ENCODE assay signal across 11 cellular contexts in the genomic region with DNA sequence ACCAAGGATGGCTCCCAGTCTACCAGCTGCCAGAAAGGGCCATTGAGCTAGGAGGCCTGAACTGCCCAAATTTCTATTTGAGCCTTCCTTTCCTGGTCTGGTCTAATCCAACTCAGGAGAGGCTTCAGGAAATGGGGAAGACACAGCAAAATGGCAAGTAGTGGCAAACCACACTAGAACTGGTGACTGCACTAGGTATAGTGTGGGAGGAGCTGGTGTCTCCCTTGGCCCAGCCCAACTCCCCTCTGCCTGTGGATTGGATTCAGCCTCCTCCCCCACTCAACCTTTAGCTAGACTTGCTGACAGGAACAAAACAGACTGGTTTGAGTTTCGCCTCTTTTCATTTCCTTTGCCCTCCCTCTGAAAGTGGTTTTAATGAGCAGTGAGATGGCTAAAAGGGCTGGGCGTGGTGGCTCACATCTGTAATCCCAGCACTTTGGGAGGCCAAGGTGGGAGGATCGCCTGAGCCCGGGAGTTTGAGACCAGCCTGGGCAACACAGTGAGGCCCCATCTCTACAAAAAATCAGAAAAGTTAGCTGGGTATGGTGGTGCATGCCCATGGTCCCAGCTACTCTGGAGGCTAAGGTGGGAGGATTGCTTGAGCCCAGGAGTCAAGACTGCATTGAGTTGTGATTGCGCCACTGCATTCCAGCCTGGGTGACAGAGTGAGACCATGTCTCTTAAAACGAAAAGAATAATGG. TPM values are rescaled to one million over a fixed set of nuclear protein-coding genes. Genes with fewer than 3 reads are reported as not detected.
DNase-seq lines count a peak whose midpoint lies in the region; ATAC-seq, FAIRE-seq and TF ChIP-seq lines count a peak whose summit lies in the region.
"Had no signal": no experiment of that assay in that cellular context is flagged by ENCODE, and none has a peak within 500 bp of the region (broad histone marks: within the 10 kb centered on the region; RNA-seq: fewer than 3 reads in every experiment).

No MANE protein-coding gene starts in this region.

- no peak for TF ChIP-seq POLR2A in HepG2 (IDR thresholded peaks at IDR 0.05; ENCODE audit: insufficient read depth in 1 of 2, low read depth in 2 of 2, low read length in 2 of 2)
- no peak for TF ChIP-seq POLR2A in right lobe of liver (IDR thresholded peaks at IDR 0.05)

- H3K79me2 ChIP-seq in HepG2 (ENCODE audit: insufficient read depth, low read length): no peaks in the 10 kb centered on the region

- WGBS in HepG2 (ENCODE audit: low lambda C conversion rate): 90% methylated on average over 6 of the region's 6 CpGs
- 94% methylated on average over 5 of the region's 6 CpGs for WGBS in right lobe of liver (ENCODE audit: insufficient coverage, low coverage, low lambda C conversion rate, missing lambda C conversion rate)

- TF ChIP-seq CTCF in HepG2 (CRISPR knock-in tag; IDR thresholded peaks at IDR 0.05) (no peak), right lobe of liver (IDR thresholded peaks at IDR 0.05) (no peak)

- no peak overlapping the region for H3K27ac ChIP-seq in HepG2 (ENCODE audit: extremely low read length, insufficient read depth, low read length)
- no peak overlapping the region for H3K27ac ChIP-seq in right lobe of liver

- POLR2A ChIA-PET in HepG2 (lab: Yijun Ruan, JAX): interaction anchor here (0.8 to 7.5 kb wide), 6 partner anchors 13 to 256 kb away, joined by 3 to 55 read pairs (median 6); a partner anchor contains a TSS

- ATAC-seq in HepG2 (no peak), right lobe of liver (no peak), left colon (peak; percentile 13)

- peak overlapping the region; percentile 18 for H3K4me3 Mint-ChIP-seq in activated naive CD4-positive, alpha-beta T cell treated with anti-CD3 and anti-CD28 coated beads, Interleukin-2, amount 10 ng/mL, durations not matched to agents 7 days and 5 days

- H3K36me3 ChIP-seq in HepG2 (replicated peaks in 1 of 2; ENCODE audit: control insufficient read depth in 1 of 2, insufficient read depth in 2 of 2, low read length in 2 of 2) (peaks cover 18 to 30% of the 10 kb centered on the region in 2 experiments), right lobe of liver (peaks cover 0 to 19% (median 7%) of the 10 kb centered on the region in 4 donors)

- no peak for TF ChIP-seq RAD21 in HepG2 (CRISPR knock-in tag; IDR thresholded peaks at IDR 0.05)

- TF ChIP-seq EP300 in HepG2 (IDR thresholded peaks at IDR 0.05; ENCODE audit: low read depth in 2 of 2, low read length in 2 of 2) (no peak), HepG2 (CRISPR knock-in tag; IDR thresholded peaks at IDR 0.05; ENCODE audit: borderline replicate concordance) (no peak)

- FAIRE-seq in HepG2 (lab: Jason Lieb, UNC): no peak
- FAIRE-seq: H54, keratinocyte had no signal

- H3K4me1 Mint-ChIP-seq in activated naive CD4-positive, alpha-beta T cell treated with anti-CD3 and anti-CD28 coated beads, Interleukin-2, amount 10 ng/mL, durations not matched to agents 7 days and 5 days: peaks cover 44% of the 10 kb centered on the region

- H3K9me3 ChIP-seq in HepG2 (ENCODE audit: low read length) (no peaks in the 10 kb centered on the region), right lobe of liver (no peaks in the 10 kb centered on the region)

- no peaks in the 10 kb centered on the region for H4K20me1 ChIP-seq in HepG2 (ENCODE audit: insufficient read depth, low read length)

- intact Hi-C loops in HepG2 (cut with micrococcal nuclease; ENCODE audit: unreplicated experiment): loop anchor here (2.0 to 10.0 kb wide), 4 partner anchors 39 to 182 kb away; no protein-coding TSS in a partner anchor
- intact Hi-C loops in right lobe of liver (cut with DNase I): loop anchor here in 1 of 2 donors (10.0 kb wide), 1 partner anchor 415 kb away; no protein-coding TSS in a partner anchor
- intact Hi-C loops in left colon (cut with DNase I, micrococcal nuclease): loop anchor here (5.0 to 10.0 kb wide), 3 partner anchors 82 to 415 kb away; no protein-coding TSS in a partner anchor

- no peaks in the 10 kb centered on the region for H3K9me3 Mint-ChIP-seq in activated naive CD4-positive, alpha-beta T cell treated with anti-CD3 and anti-CD28 coated beads, Interleukin-2, amount 10 ng/mL, durations not matched to agents 7 days and 5 days

- peaks cover 8% of the 10 kb centered on the region for H3K27me3 Mint-ChIP-seq in activated naive CD4-positive, alpha-beta T cell treated with anti-CD3 and anti-CD28 coated beads, Interleukin-2, amount 10 ng/mL, durations not matched to agents 7 days and 5 days

- H3K4me1 ChIP-seq in HepG2 (ENCODE audit: insufficient read depth, low read length) (peaks cover 79% of the 10 kb centered on the region), right lobe of liver (peaks cover 0 to 29% (median 3%) of the 10 kb centered on the region in 4 donors)

- H3K27ac Mint-ChIP-seq in activated naive CD4-positive, alpha-beta T cell treated with anti-CD3 and anti-CD28 coated beads, Interleukin-2, amount 10 ng/mL, durations not matched to agents 7 days and 5 days: peak overlapping the region; percentile 84

- BruUV-seq in HepG2 (replicated peaks; lab: Mats Ljungman, UMichigan): no TSS peak

- in situ Hi-C loops in HepG2 (cut with HindIII; ENCODE audit: extremely low pct_ligation_motif_present, low pct_unique_long_range_greater_than_20kb): loop anchor here (5.0 kb wide), 1 partner anchor 407 kb away; no protein-coding TSS in a partner anchor

- no peak overlapping the region for H2AFZ ChIP-seq in HepG2 (ENCODE audit: low read length)

- DNase-seq in HepG2 (ENCODE audit: low spot score) (no peak), right lobe of liver (no peak), left colon (no peak), ureter (ENCODE audit: low spot score) (peak; percentile 86), NCI-H82 treated with DMSO at 0.1 percent for 48 hours (lab: John Stamatoyannopoulos, UW; ENCODE audit: unreplicated experiment) (no peak), AML-193 (lab: John Stamatoyannopoulos, UW) (no peak), DMS79 (lab: John Stamatoyannopoulos, UW) (no peak)
- peak; percentile 64 for DNase-seq in activated naive CD4-positive, alpha-beta T cell treated with anti-CD3 and anti-CD28 coated beads, Interleukin-2, amount 10 ng/mL, durations not matched to agents 7 days and 5 days
- DNase-seq: NCI-H82 had no signal

- peaks cover 33% of the 10 kb centered on the region for H3K36me3 Mint-ChIP-seq in activated naive CD4-positive, alpha-beta T cell treated with anti-CD3 and anti-CD28 coated beads, Interleukin-2, amount 10 ng/mL, durations not matched to agents 7 days and 5 days

- H3K27me3 ChIP-seq in HepG2 (ENCODE audit: control insufficient read depth in 1 of 2, insufficient read depth in 2 of 2, low read length in 2 of 2) (peaks cover 0 to 11% of the 10 kb centered on the region in 2 experiments; a peak in 1 of 5 replicates), right lobe of liver (no peaks in the 10 kb centered on the region)

- H3K4me2 ChIP-seq in HepG2 (ENCODE audit: low read depth, low read length): no peak overlapping the region

- CTCF ChIA-PET in HepG2 (lab: Yijun Ruan, JAX; ENCODE audit: low intra/inter-chr PET ratio, low total read pairs): interaction anchor here (1.2 kb wide), 1 partner anchor 101 kb away, joined by 3 read pairs; no protein-coding TSS in a partner anchor
- CTCF ChIA-PET in activated naive CD4-positive, alpha-beta T cell treated with anti-CD3 and anti-CD28 coated beads, Interleukin-2, amount 10 ng/mL, durations not matched to agents 7 days and 5 days (lab: Charles Lee): interaction anchor here (0.7 to 3.3 kb wide), 12 partner anchors 9 to 409 kb away, joined by 3 to 11 read pairs (median 4); a partner anchor contains a TSS

- no peak overlapping the region for H3K4me3 ChIP-seq in HepG2 (replicated peaks in 1 of 3; ENCODE audit: insufficient read depth in 1 of 3, low read depth in 2 of 3, low read length in 3 of 3)
- H3K4me3 ChIP-seq in right lobe of liver: no peak overlapping the region

- H3K9ac ChIP-seq in HepG2 (ENCODE audit: insufficient read depth, low read depth, low read length): no peak overlapping the region

RNA-seq across cellular contexts. Expression of a gene that starts 17.5 kb away (rescaled TPM):
- 89.1 and 100 TPM in 2 replicates for total RNA-seq in HepG2 (2016; rRNA removed; fragmentation: Illumina TruSeq; extraction: Trizol)
- total RNA-seq in HepG2 (2016; cell fraction: cytosol; rRNA removed; fragmentation: Illumina TruSeq; extraction: Trizol; ENCODE audit: low read depth): 51.0 and 53.1 TPM in 2 replicates
- 92.0 and 115 TPM in 2 replicates for total RNA-seq in HepG2 (2016; cell fraction: insoluble cytoplasmic fraction; rRNA removed; fragmentation: Illumina TruSeq; extraction: Trizol)
- total RNA-seq in HepG2 (2016; cell fraction: membrane; rRNA removed; fragmentation: Illumina TruSeq; extraction: Trizol): 52.2 and 52.5 TPM in 2 replicates
- 44.5 and 50.5 TPM in 2 replicates for total RNA-seq in HepG2 (2016; cell fraction: nucleus; rRNA removed; fragmentation: Illumina TruSeq; extraction: Trizol)
- polyA plus RNA-seq in HepG2 (2011; rRNA removed): 87.8 and 102 TPM in 2 replicates
- 108 and 150 TPM in 2 replicates for polyA plus RNA-seq in HepG2 (2011; cell fraction: cytosol; rRNA removed)
- 43.7 and 43.9 TPM in 2 replicates for polyA plus RNA-seq in HepG2 (2011; cell fraction: nucleus; rRNA removed)
- polyA plus RNA-seq in HepG2 (2012): 56.6 and 66.1 TPM in 2 replicates
- polyA plus RNA-seq in HepG2 (2016; cell fraction: cytosol; fragmentation: Illumina TruSeq; extraction: Trizol; ENCODE audit: low read depth): 59.0 and 63.6 TPM in 2 replicates
- polyA plus RNA-seq in HepG2 (2016; cell fraction: insoluble cytoplasmic fraction; fragmentation: Illumina TruSeq; extraction: Trizol; ENCODE audit: low read depth): 121 and 138 TPM in 2 replicates
- polyA plus RNA-seq in HepG2 (2016; cell fraction: membrane; fragmentation: Illumina TruSeq; extraction: Trizol; ENCODE audit: low read depth): 49.5 and 50.7 TPM in 2 replicates
- polyA plus RNA-seq in HepG2 (2016; cell fraction: nucleus; fragmentation: Illumina TruSeq; extraction: Trizol; ENCODE audit: insufficient read depth, low read depth): 49.3 and 56.1 TPM in 2 replicates
- 146 and 147 TPM in 2 replicates for polyA minus RNA-seq in HepG2 (2011; rRNA and poly(A)+ RNA removed; ENCODE audit: low replicate concordance)
- 32.4 and 35.6 TPM in 2 replicates for polyA minus RNA-seq in HepG2 (2011; cell fraction: cytosol; rRNA and poly(A)+ RNA removed)
- 65.1 and 66.4 TPM in 2 replicates for polyA minus RNA-seq in HepG2 (2011; cell fraction: nucleus; rRNA and poly(A)+ RNA removed)
- 10 to 100 TPM; 23.5 to 45.4 (median 25.6) TPM for total RNA-seq in right lobe of liver
- total RNA-seq in left colon: 10 to 100 TPM; 56.9 to 69.4 TPM
- 41.8 TPM for total RNA-seq in ureter

RNA-seq across cellular contexts. Expression of a gene that starts 25.2 kb away (rescaled TPM):
- 0.04 TPM in 1 of 2 replicates, not detected in the other for total RNA-seq in HepG2 (2016; rRNA removed; fragmentation: Illumina TruSeq; extraction: Trizol)
- not detected in 2 replicates for total RNA-seq in HepG2 (2016; cell fraction: cytosol; rRNA removed; fragmentation: Illumina TruSeq; extraction: Trizol; ENCODE audit: low read depth)
- total RNA-seq in HepG2 (2016; cell fraction: insoluble cytoplasmic fraction; rRNA removed; fragmentation: Illumina TruSeq; extraction: Trizol): not detected in 2 replicates
- not detected in 2 replicates for total RNA-seq in HepG2 (2016; cell fraction: membrane; rRNA removed; fragmentation: Illumina TruSeq; extraction: Trizol)
- not detected in 2 replicates for total RNA-seq in HepG2 (2016; cell fraction: nucleus; rRNA removed; fragmentation: Illumina TruSeq; extraction: Trizol)
- polyA plus RNA-seq in HepG2 (2011; rRNA removed): not detected in 2 replicates
- not detected in 2 replicates for polyA plus RNA-seq in HepG2 (2011; cell fraction: cytosol; rRNA removed)
- 0.10 TPM in 1 of 2 replicates, not detected in the other for polyA plus RNA-seq in HepG2 (2011; cell fraction: nucleus; rRNA removed)
- 0.15 and 0.40 TPM in 2 replicates for polyA plus RNA-seq in HepG2 (2012)
- not detected in 2 replicates for polyA plus RNA-seq in HepG2 (2016; cell fraction: cytosol; fragmentation: Illumina TruSeq; extraction: Trizol; ENCODE audit: low read depth)
- not detected in 2 replicates for polyA plus RNA-seq in HepG2 (2016; cell fraction: insoluble cytoplasmic fraction; fragmentation: Illumina TruSeq; extraction: Trizol; ENCODE audit: low read depth)
- polyA plus RNA-seq in HepG2 (2016; cell fraction: membrane; fragmentation: Illumina TruSeq; extraction: Trizol; ENCODE audit: low read depth): not detected in 2 replicates
- not detected in 2 replicates for polyA plus RNA-seq in HepG2 (2016; cell fraction: nucleus; fragmentation: Illumina TruSeq; extraction: Trizol; ENCODE audit: insufficient read depth, low read depth)
- not detected in 2 replicates for polyA minus RNA-seq in HepG2 (2011; rRNA and poly(A)+ RNA removed; ENCODE audit: low replicate concordance)
- not detected in 2 replicates for polyA minus RNA-seq in HepG2 (2011; cell fraction: cytosol; rRNA and poly(A)+ RNA removed)
- not detected in 2 replicates for polyA minus RNA-seq in HepG2 (2011; cell fraction: nucleus; rRNA and poly(A)+ RNA removed)
- total RNA-seq in right lobe of liver: not detected
- total RNA-seq in left colon: under 1 TPM in 1 of 2 donors, not detected in 1; 0.11 TPM
- 0.68 TPM for total RNA-seq in ureter
- polyA plus RNA-seq: keratinocyte had no signal

RNA-seq across cellular contexts. Expression of a gene that starts 34.4 kb away (rescaled TPM):
- total RNA-seq in HepG2 (2016; rRNA removed; fragmentation: Illumina TruSeq; extraction: Trizol): 54.2 and 69.8 TPM in 2 replicates
- total RNA-seq in HepG2 (2016; cell fraction: cytosol; rRNA removed; fragmentation: Illumina TruSeq; extraction: Trizol; ENCODE audit: low read depth): 19.9 and 20.6 TPM in 2 replicates
- 51.2 and 74.6 TPM in 2 replicates for total RNA-seq in HepG2 (2016; cell fraction: insoluble cytoplasmic fraction; rRNA removed; fragmentation: Illumina TruSeq; extraction: Trizol)
- total RNA-seq in HepG2 (2016; cell fraction: membrane; rRNA removed; fragmentation: Illumina TruSeq; extraction: Trizol): 31.1 and 31.4 TPM in 2 replicates
- 23.1 and 28.7 TPM in 2 replicates for total RNA-seq in HepG2 (2016; cell fraction: nucleus; rRNA removed; fragmentation: Illumina TruSeq; extraction: Trizol)
- 55.5 and 57.8 TPM in 2 replicates for polyA plus RNA-seq in HepG2 (2011; rRNA removed)
- polyA plus RNA-seq in HepG2 (2011; cell fraction: cytosol; rRNA removed): 66.7 and 73.3 TPM in 2 replicates
- polyA plus RNA-seq in HepG2 (2011; cell fraction: nucleus; rRNA removed): 28.1 and 41.3 TPM in 2 replicates
- polyA plus RNA-seq in HepG2 (2012): 25.3 and 25.7 TPM in 2 replicates
- 6.9 and 7.7 TPM in 2 replicates for polyA plus RNA-seq in HepG2 (2016; cell fraction: cytosol; fragmentation: Illumina TruSeq; extraction: Trizol; ENCODE audit: low read depth)
- 65.0 and 72.9 TPM in 2 replicates for polyA plus RNA-seq in HepG2 (2016; cell fraction: insoluble cytoplasmic fraction; fragmentation: Illumina TruSeq; extraction: Trizol; ENCODE audit: low read depth)
- polyA plus RNA-seq in HepG2 (2016; cell fraction: membrane; fragmentation: Illumina TruSeq; extraction: Trizol; ENCODE audit: low read depth): 10.2 and 12.3 TPM in 2 replicates
- polyA plus RNA-seq in HepG2 (2016; cell fraction: nucleus; fragmentation: Illumina TruSeq; extraction: Trizol; ENCODE audit: insufficient read depth, low read depth): 46.3 and 54.1 TPM in 2 replicates
- 61.4 and 71.9 TPM in 2 replicates for polyA minus RNA-seq in HepG2 (2011; rRNA and poly(A)+ RNA removed; ENCODE audit: low replicate concordance)
- 21.1 and 25.8 TPM in 2 replicates for polyA minus RNA-seq in HepG2 (2011; cell fraction: cytosol; rRNA and poly(A)+ RNA removed)
- 13.6 and 19.1 TPM in 2 replicates for polyA minus RNA-seq in HepG2 (2011; cell fraction: nucleus; rRNA and poly(A)+ RNA removed)
- 10 to 100 TPM; 11.7 to 31.7 (median 14.6) TPM for total RNA-seq in right lobe of liver
- total RNA-seq in left colon: 10 to 100 TPM; 37.0 to 49.8 TPM
- total RNA-seq in ureter: 27.2 TPM

RNA-seq across cellular contexts. Expression of a gene that starts 41.0 kb away (rescaled TPM):
- total RNA-seq in HepG2 (2016; rRNA removed; fragmentation: Illumina TruSeq; extraction: Trizol) (12.6 and 26.9 TPM in 2 replicates), right lobe of liver (10 to 100 TPM; 12.5 to 39.9 (median 19.2) TPM), left colon (10 to 100 TPM; 63.7 to 95.8 TPM), ureter (74.1 TPM)
- total RNA-seq in HepG2 (2016; cell fraction: cytosol; rRNA removed; fragmentation: Illumina TruSeq; extraction: Trizol; ENCODE audit: low read depth): 7.3 and 7.5 TPM in 2 replicates
- total RNA-seq in HepG2 (2016; cell fraction: insoluble cytoplasmic fraction; rRNA removed; fragmentation: Illumina TruSeq; extraction: Trizol): 12.6 and 27.4 TPM in 2 replicates
- 12.6 and 13.7 TPM in 2 replicates for total RNA-seq in HepG2 (2016; cell fraction: membrane; rRNA removed; fragmentation: Illumina TruSeq; extraction: Trizol)
- 33.1 and 38.3 TPM in 2 replicates for total RNA-seq in HepG2 (2016; cell fraction: nucleus; rRNA removed; fragmentation: Illumina TruSeq; extraction: Trizol)
- polyA plus RNA-seq in HepG2 (2011; rRNA removed): 88.2 and 125 TPM in 2 replicates
- 63.6 and 70.6 TPM in 2 replicates for polyA plus RNA-seq in HepG2 (2011; cell fraction: cytosol; rRNA removed)
- 320 and 379 TPM in 2 replicates for polyA plus RNA-seq in HepG2 (2011; cell fraction: nucleus; rRNA removed)
- 47.9 and 57.6 TPM in 2 replicates for polyA plus RNA-seq in HepG2 (2012)
- polyA plus RNA-seq in HepG2 (2016; cell fraction: cytosol; fragmentation: Illumina TruSeq; extraction: Trizol; ENCODE audit: low read depth): 3.6 and 4.1 TPM in 2 replicates
- polyA plus RNA-seq in HepG2 (2016; cell fraction: insoluble cytoplasmic fraction; fragmentation: Illumina TruSeq; extraction: Trizol; ENCODE audit: low read depth): 14.0 and 17.9 TPM in 2 replicates
- polyA plus RNA-seq in HepG2 (2016; cell fraction: membrane; fragmentation: Illumina TruSeq; extraction: Trizol; ENCODE audit: low read depth): 9.7 and 10.2 TPM in 2 replicates
- polyA plus RNA-seq in HepG2 (2016; cell fraction: nucleus; fragmentation: Illumina TruSeq; extraction: Trizol; ENCODE audit: insufficient read depth, low read depth): 87.7 and 90.6 TPM in 2 replicates
- polyA minus RNA-seq in HepG2 (2011; rRNA and poly(A)+ RNA removed; ENCODE audit: low replicate concordance): 115 and 123 TPM in 2 replicates
- polyA minus RNA-seq in HepG2 (2011; cell fraction: cytosol; rRNA and poly(A)+ RNA removed): 22.8 and 31.0 TPM in 2 replicates
- 91.9 and 126 TPM in 2 replicates for polyA minus RNA-seq in HepG2 (2011; cell fraction: nucleus; rRNA and poly(A)+ RNA removed)

Comparison
In these comparisons a context has a peak if more than half of its experiments do, and no peak if none do; other contexts are left out.
1. DNase-seq: peak in activated naive CD4-positive, alpha-beta T cell treated with anti-CD3 and anti-CD28 coated beads, Interleukin-2, amount 10 ng/mL, durations not matched to agents 7 days and 5 days (single experiment) and ureter (single experiment); none in HepG2 (single experiment), right lobe of liver (0 of 3), left colon (0 of 2), NCI-H82 treated with DMSO at 0.1 percent for 48 hours (single experiment), AML-193 (0 of 2) and DMS79 (single experiment).